In genomic region chr3:195954052-195954751, GRCh38 we compare ENCODE assay signal across 8 cellular contexts. TPM values are rescaled to one million over a fixed set of nuclear protein-coding genes. Genes with fewer than 3 reads are reported as not detected.
DNase-seq lines count a peak whose midpoint lies in the region; ATAC-seq and TF ChIP-seq lines count a peak whose summit lies in the region.
"Not testable (repeated sequence)": the region's sequence is repeated elsewhere in the genome, so short reads cannot be mapped to it uniquely, and the experiment has no call there.

No MANE protein-coding gene starts in this region.

- H3K4me3 ChIP-seq in SK-N-MC: peak overlapping the region; percentile 73

- H3K4me1 ChIP-seq in foreskin keratinocyte: not testable (repeated sequence)

- not testable (repeated sequence) for H3K27me3 ChIP-seq in foreskin keratinocyte

- peak overlapping the region; percentile 55 for H3K9ac ChIP-seq in SK-N-MC (ENCODE audit: insufficient read length)

- ATAC-seq in GM19455 (IDR thresholded peaks at IDR 0.05; ENCODE audit: unreplicated experiment) (peak; percentile 97), HG03196 (IDR thresholded peaks at IDR 0.05; ENCODE audit: unreplicated experiment) (peak; percentile 98), foreskin keratinocyte (peak; percentile 83)

- not testable (repeated sequence) for H3K36me3 ChIP-seq in SK-N-MC (ENCODE audit: insufficient read depth, low read length)

- DNase-seq in CMK (ENCODE audit: low read depth): peak; percentile 52
- DNase-seq in SK-N-MC (ENCODE audit: low read depth, low spot score): not testable (repeated sequence)
- peak; percentile 70 for DNase-seq in activated naive CD4-positive, alpha-beta T cell treated with anti-CD3 and anti-CD28 coated beads, Interleukin-2, amount 50 U/mL, for 16 hours
- peak in 1 of 2 donors; percentile 55 for DNase-seq in foreskin keratinocyte
- peak; percentile 81 for DNase-seq in myocyte (ENCODE audit: low read depth)
- peak; percentile 39 for DNase-seq in stimulated activated CD8-positive, alpha-beta memory T cell treated with anti-CD3 and anti-CD28 coated beads, Interleukin-15, amount 100 ng/mL, for 1 hour (ENCODE audit: low read depth)

- TF ChIP-seq CTCF in foreskin keratinocyte (conservative IDR thresholded peaks at IDR 0.05): not testable (repeated sequence)

- not testable (repeated sequence) for H3K9me3 ChIP-seq in SK-N-MC (ENCODE audit: low read depth, low read length)

- not testable (repeated sequence) for H3K27ac ChIP-seq in SK-N-MC, foreskin keratinocyte

RNA-seq across cellular contexts. Expression of gene TNK2, which starts 45.9 kb away (rescaled TPM):
- 26.7 and 29.8 TPM in 2 replicates for total RNA-seq in foreskin keratinocyte
- 28.1 and 30.7 TPM in 2 replicates for polyA plus RNA-seq in foreskin keratinocyte
- total RNA-seq in myocyte: 50.2 and 53.5 TPM in 2 replicates
- 152 TPM for polyA plus RNA-seq in myocyte (2012)
